Comparison of ENCODE assay signal across 9 cellular contexts in the genomic region with DNA sequence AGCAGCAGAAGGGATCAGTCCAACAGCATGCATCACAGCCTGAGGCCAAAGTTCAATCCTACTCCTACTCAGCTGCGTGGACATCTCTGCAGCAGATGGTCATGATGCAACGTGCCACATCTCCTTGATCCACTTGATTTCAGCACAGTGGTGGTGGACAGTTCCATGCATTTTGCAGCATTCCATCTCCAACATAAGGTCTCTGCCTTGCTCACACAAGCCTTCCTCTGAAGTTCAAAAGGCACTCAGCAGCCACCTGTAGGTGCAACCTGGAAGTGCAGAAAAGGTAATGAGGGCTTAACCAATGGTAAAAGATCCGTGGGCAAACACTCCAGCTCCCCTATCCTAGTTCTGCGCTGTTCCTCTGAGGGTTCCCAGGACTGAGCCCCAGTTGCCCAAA. TPM values are rescaled to one million over a fixed set of nuclear protein-coding genes. Genes with fewer than 3 reads are reported as not detected.
DNase-seq lines count a peak whose midpoint lies in the region; ATAC-seq, FAIRE-seq and TF ChIP-seq lines count a peak whose summit lies in the region.
"Had no signal": no experiment of that assay in that cellular context is flagged by ENCODE, and none has a peak within 500 bp of the region (broad histone marks: within the 10 kb centered on the region; RNA-seq: fewer than 3 reads in every experiment).

No MANE protein-coding gene starts in this region.

- no peaks in the 10 kb centered on the region for H3K4me1 Mint-ChIP-seq in activated CD8-positive, alpha-beta T cell treated with anti-CD3 and anti-CD28 coated beads for 36 hours (ENCODE audit: low read depth)
- peaks cover 11% of the 10 kb centered on the region for H3K4me1 Mint-ChIP-seq in activated CD8-positive, alpha-beta T cell treated with anti-CD3 and anti-CD28 coated beads, Interleukin-2, amount 10 ng/mL, durations not matched to agents 7 days and 5 days (ENCODE audit: low read depth)
- H3K4me1 Mint-ChIP-seq: activated naive CD4-positive, alpha-beta T cell treated with anti-CD3 and anti-CD28 coated beads, Interleukin-2, amount 50 U/mL, for 24 hours had no signal

- H3K27ac ChIP-seq in PC-3 (ENCODE audit: low read length) (no peak overlapping the region), small intestine (ENCODE audit: low read depth in 1 of 2, low read length in 1 of 2) (no peak overlapping the region), sigmoid colon (no peak overlapping the region)

- TF ChIP-seq EP300 in sigmoid colon (IDR thresholded peaks at IDR 0.05), result no peak

- H3K4me3 ChIP-seq in PC-3 (ENCODE audit: low read length) (no peak overlapping the region), small intestine (ENCODE audit: low read depth in 1 of 2, low read length in 2 of 2) (no peak overlapping the region), sigmoid colon (no peak overlapping the region)

- peak; percentile 6 for DNase-seq in activated CD8-positive, alpha-beta T cell treated with anti-CD3 and anti-CD28 coated beads for 36 hours
- DNase-seq in activated CD8-positive, alpha-beta T cell treated with anti-CD3 and anti-CD28 coated beads, Interleukin-2, amount 10 ng/mL, durations not matched to agents 7 days and 5 days, result no peak
- peak; percentile 15 for DNase-seq in PC-3
- DNase-seq in fibroblast of peridontal ligament (ENCODE audit: extremely low read depth), result peak; percentile 39
- peak; percentile 27 for DNase-seq in small intestine
- no peak for DNase-seq in sigmoid colon
- DNase-seq in SW 1271 (lab: John Stamatoyannopoulos, UW), result no peak

- ATAC-seq in activated CD8-positive, alpha-beta T cell treated with anti-CD3 and anti-CD28 coated beads for 36 hours, result no peak
- no peak for ATAC-seq in activated CD8-positive, alpha-beta T cell treated with anti-CD3 and anti-CD28 coated beads, Interleukin-2, amount 10 ng/mL, durations not matched to agents 7 days and 5 days
- ATAC-seq in PC-3, result no peak
- ATAC-seq in HG02852 (IDR thresholded peaks at IDR 0.05; ENCODE audit: unreplicated experiment), result no peak

- H3K79me2 ChIP-seq in PC-3 (ENCODE audit: low read length), result no peaks in the 10 kb centered on the region

- H3K36me3 Mint-ChIP-seq in activated CD8-positive, alpha-beta T cell treated with anti-CD3 and anti-CD28 coated beads for 36 hours (ENCODE audit: low read depth), result no peaks in the 10 kb centered on the region
- H3K36me3 Mint-ChIP-seq in activated CD8-positive, alpha-beta T cell treated with anti-CD3 and anti-CD28 coated beads, Interleukin-2, amount 10 ng/mL, durations not matched to agents 7 days and 5 days (ENCODE audit: low read depth), result no peaks in the 10 kb centered on the region
- H3K36me3 Mint-ChIP-seq: activated naive CD4-positive, alpha-beta T cell treated with anti-CD3 and anti-CD28 coated beads, Interleukin-2, amount 50 U/mL, for 24 hours had no signal

- intact Hi-C loops in activated CD8-positive, alpha-beta T cell treated with anti-CD3 and anti-CD28 coated beads for 36 hours (cut with micrococcal nuclease), result no loop called here
- intact Hi-C loops in PC-3 (cut with micrococcal nuclease), result no loop called here
- intact Hi-C loops in sigmoid colon (cut with DNase I), result no loop called here

- H3K27me3 Mint-ChIP-seq in activated CD8-positive, alpha-beta T cell treated with anti-CD3 and anti-CD28 coated beads for 36 hours, result peaks cover 15% of the 10 kb centered on the region
- H3K27me3 Mint-ChIP-seq in activated CD8-positive, alpha-beta T cell treated with anti-CD3 and anti-CD28 coated beads, Interleukin-2, amount 10 ng/mL, durations not matched to agents 7 days and 5 days (ENCODE audit: low read depth), result peaks cover 9% of the 10 kb centered on the region

- H3K9me3 ChIP-seq in PC-3 (ENCODE audit: low read length) (no peaks in the 10 kb centered on the region), small intestine (ENCODE audit: control insufficient read depth, low read depth) (no peaks in the 10 kb centered on the region), sigmoid colon (no peaks in the 10 kb centered on the region)

- H3K9ac ChIP-seq in PC-3 (ENCODE audit: low read length), result no peak overlapping the region

- no peak overlapping the region for H3K27ac Mint-ChIP-seq in activated CD8-positive, alpha-beta T cell treated with anti-CD3 and anti-CD28 coated beads for 36 hours
- no peak overlapping the region for H3K27ac Mint-ChIP-seq in activated CD8-positive, alpha-beta T cell treated with anti-CD3 and anti-CD28 coated beads, Interleukin-2, amount 10 ng/mL, durations not matched to agents 7 days and 5 days
- H3K27ac Mint-ChIP-seq: activated naive CD4-positive, alpha-beta T cell treated with anti-CD3 and anti-CD28 coated beads, Interleukin-2, amount 50 U/mL, for 24 hours had no signal

- WGBS in small intestine, 3 donors, result 29 to 47% (median 40%) methylated on average over 4 of the region's 4 CpGs
- 36 to 60% methylated on average over 4 of the region's 4 CpGs for WGBS in sigmoid colon, 2 donors

- H3K4me3 Mint-ChIP-seq in activated CD8-positive, alpha-beta T cell treated with anti-CD3 and anti-CD28 coated beads for 36 hours, result no peak overlapping the region
- H3K4me3 Mint-ChIP-seq in activated CD8-positive, alpha-beta T cell treated with anti-CD3 and anti-CD28 coated beads, Interleukin-2, amount 10 ng/mL, durations not matched to agents 7 days and 5 days, result no peak overlapping the region
- H3K4me3 Mint-ChIP-seq: activated naive CD4-positive, alpha-beta T cell treated with anti-CD3 and anti-CD28 coated beads, Interleukin-2, amount 50 U/mL, for 24 hours had no signal

- no peak for TF ChIP-seq POLR2A in sigmoid colon (IDR thresholded peaks at IDR 0.05)

- FAIRE-seq in small intestine (lab: Jason Lieb, UNC), result no peak

- H2AFZ ChIP-seq in PC-3 (ENCODE audit: low read length), result no peak overlapping the region

- H3K4me1 ChIP-seq in PC-3 (ENCODE audit: insufficient read depth, low read length), result no peaks in the 10 kb centered on the region
- no peaks in the 10 kb centered on the region for H3K4me1 ChIP-seq in small intestine (ENCODE audit: control insufficient read depth in 2 of 2, insufficient read depth in 1 of 2, low read depth in 1 of 2, low read length in 1 of 2)
- no peaks in the 10 kb centered on the region for H3K4me1 ChIP-seq in sigmoid colon

- no peaks in the 10 kb centered on the region for H3F3A ChIP-seq in PC-3 (ENCODE audit: low read length, unreplicated experiment)

- CTCF ChIA-PET in activated CD8-positive, alpha-beta T cell treated with anti-CD3 and anti-CD28 coated beads for 36 hours (lab: Charles Lee), result no interaction called here
- CTCF ChIA-PET in activated CD8-positive, alpha-beta T cell treated with anti-CD3 and anti-CD28 coated beads, Interleukin-2, amount 10 ng/mL, durations not matched to agents 7 days and 5 days (lab: Charles Lee), result interaction anchor here (0.6 kb wide), 1 partner anchor 93 kb away, joined by 3 read pairs; no protein-coding TSS in a partner anchor
- CTCF ChIA-PET in PC-3 (lab: Charles Lee), result no interaction called here

- no peaks in the 10 kb centered on the region for H4K20me1 ChIP-seq in PC-3 (ENCODE audit: low read length)

- BruUV-seq in PC-3 (replicated peaks; lab: Mats Ljungman, UMichigan), result no TSS peak

- peaks cover 20% of the 10 kb centered on the region; the same call in 1 of the 2 replicates for H3K27me3 ChIP-seq in PC-3 (ENCODE audit: low read length)
- H3K27me3 ChIP-seq in small intestine (ENCODE audit: control insufficient read depth in 2 of 2, insufficient read depth in 2 of 2, low read length in 2 of 2), result no peaks in the 10 kb centered on the region
- H3K27me3 ChIP-seq in sigmoid colon, result no peaks in the 10 kb centered on the region

- H3K36me3 ChIP-seq in PC-3 (ENCODE audit: low read depth, low read length), result no peaks in the 10 kb centered on the region
- H3K36me3 ChIP-seq in small intestine (ENCODE audit: control insufficient read depth in 2 of 2, insufficient read depth in 2 of 2, low read length in 2 of 2), result no peaks in the 10 kb centered on the region
- no peaks in the 10 kb centered on the region for H3K36me3 ChIP-seq in sigmoid colon

- POLR2A ChIA-PET in activated CD8-positive, alpha-beta T cell treated with anti-CD3 and anti-CD28 coated beads for 36 hours (lab: Charles Lee), result interaction anchor here (0.7 to 0.9 kb wide), 2 partner anchors 14 to 41 kb away, joined by 3 read pairs; no protein-coding TSS in a partner anchor
- POLR2A ChIA-PET in activated CD8-positive, alpha-beta T cell treated with anti-CD3 and anti-CD28 coated beads, Interleukin-2, amount 10 ng/mL, durations not matched to agents 7 days and 5 days (lab: Charles Lee), result interaction anchor here (0.7 kb wide), 1 partner anchor 1390 kb away, joined by 3 read pairs; no protein-coding TSS in a partner anchor
- POLR2A ChIA-PET in PC-3 (lab: Charles Lee; ENCODE audit: unreplicated experiment), result no interaction called here

- H3K4me2 ChIP-seq in PC-3 (ENCODE audit: low read length), result no peak overlapping the region

- TF ChIP-seq CTCF in activated CD8-positive, alpha-beta T cell treated with anti-CD3 and anti-CD28 coated beads for 36 hours (IDR thresholded peaks at IDR 0.05), result no peak
- TF ChIP-seq CTCF in PC-3 (conservative IDR thresholded peaks at IDR 0.05; ENCODE audit: low read depth, low read length) (no peak), sigmoid colon (IDR thresholded peaks at IDR 0.05) (no peak)

- no peaks in the 10 kb centered on the region for H3K9me2 ChIP-seq in PC-3 (replicated peaks; ENCODE audit: low read length)

- H3K9me3 Mint-ChIP-seq in activated CD8-positive, alpha-beta T cell treated with anti-CD3 and anti-CD28 coated beads for 36 hours, result no peaks in the 10 kb centered on the region
- no peaks in the 10 kb centered on the region for H3K9me3 Mint-ChIP-seq in activated CD8-positive, alpha-beta T cell treated with anti-CD3 and anti-CD28 coated beads, Interleukin-2, amount 10 ng/mL, durations not matched to agents 7 days and 5 days (ENCODE audit: insufficient read depth)

RNA-seq across cellular contexts. Expression of a gene that starts 57.5 kb away (rescaled TPM):
- 10 to 100 TPM; 61.4 to 63.4 TPM for total RNA-seq in activated CD8-positive, alpha-beta T cell treated with anti-CD3 and anti-CD28 coated beads for 36 hours
- 10 to 100 TPM; 60.1 to 62.5 TPM for total RNA-seq in activated CD8-positive, alpha-beta T cell treated with anti-CD3 and anti-CD28 coated beads, Interleukin-2, amount 10 ng/mL, durations not matched to agents 7 days and 5 days
- 139 and 149 TPM in 2 replicates for total RNA-seq in PC-3 (2014; rRNA removed)
- polyA plus RNA-seq in small intestine, result 10 to 100 TPM; 78.7 to 98.6 (median 79.1) TPM
- 10 to 100 TPM; 61.7 to 71.7 (median 63.0) TPM for total RNA-seq in sigmoid colon
- 10 to 100 TPM; 63.7 to 93.4 (median 69.4) TPM for polyA plus RNA-seq in sigmoid colon

Comparison
In these comparisons a context has a peak if more than half of its experiments do, and no peak if none do; other contexts are left out.
1. DNase-seq: peak in activated CD8-positive, alpha-beta T cell treated with anti-CD3 and anti-CD28 coated beads for 36 hours (single experiment), PC-3 (single experiment), fibroblast of peridontal ligament (single experiment) and small intestine (single experiment); none in activated CD8-positive, alpha-beta T cell treated with anti-CD3 and anti-CD28 coated beads, Interleukin-2, amount 10 ng/mL, durations not matched to agents 7 days and 5 days (single experiment), sigmoid colon (single experiment) and SW 1271 (0 of 2).